ENCODE assay signal across 9 cellular contexts in genomic region chr1:173823776-173824314, GRCh38. TPM values are rescaled to one million over a fixed set of nuclear protein-coding genes. Genes with fewer than 3 reads are reported as not detected.
DNase-seq lines count a peak whose midpoint lies in the region; ATAC-seq, FAIRE-seq and TF ChIP-seq lines count a peak whose summit lies in the region.
"Had no signal": no experiment of that assay in that cellular context is flagged by ENCODE, and none has a peak within 500 bp of the region (broad histone marks: within the 10 kb centered on the region; RNA-seq: fewer than 3 reads in every experiment).

No MANE protein-coding gene starts in this region.

- H3K9ac ChIP-seq in skeletal muscle satellite cell (ENCODE audit: low read depth, low read length), result peak overlapping the region; percentile 94

- TF ChIP-seq CTCF in fibroblast of villous mesenchyme (IDR thresholded peaks at IDR 0.05; ENCODE audit: insufficient read depth, low read depth, low read length), result no peak

- H3K27ac ChIP-seq in SJSA1, result peak overlapping the region; percentile 90

- H3K9me3 ChIP-seq in SJSA1 (replicated peaks), result no peaks in the 10 kb centered on the region
- H3K9me3 ChIP-seq in skeletal muscle satellite cell (replicated peaks; ENCODE audit: low read length), result no peaks in the 10 kb centered on the region

- H3K4me1 ChIP-seq in SJSA1 (replicated peaks) (peaks cover 15% of the 10 kb centered on the region; the same call in 1 of the 2 replicates), skeletal muscle satellite cell (ENCODE audit: control insufficient read depth, insufficient read depth, low read length) (peaks cover 20% of the 10 kb centered on the region)

- FAIRE-seq in RCC 7860 (lab: Jason Lieb, UNC), result no peak
- FAIRE-seq: islet of Langerhans had no signal

- H3K36me3 ChIP-seq in SJSA1 (peaks cover 40% of the 10 kb centered on the region), skeletal muscle satellite cell (ENCODE audit: insufficient read depth, low read length) (peaks cover 10% of the 10 kb centered on the region)

- DNase-seq in SIG-M5 (lab: John Stamatoyannopoulos, UW) (peak; percentile 56), SIG-M5 treated with dmso at 0.1 percent for 504 hours (lab: John Stamatoyannopoulos, UW; ENCODE audit: unreplicated experiment) (no peak), SJSA1 (ENCODE audit: low read depth in 1 of 2, low spot score in 2 of 2) (no peak), fibroblast of villous mesenchyme (ENCODE audit: low read depth) (no peak), NOMO-1 treated with DMSO at 0.1 percent for 48 hours (lab: John Stamatoyannopoulos, UW; ENCODE audit: unreplicated experiment) (no peak), RCC 7860 (ENCODE audit: low spot score) (no peak)

- no peaks in the 10 kb centered on the region for H3K27me3 ChIP-seq in SJSA1 (replicated peaks)
- H3K27me3 ChIP-seq in skeletal muscle satellite cell (ENCODE audit: control insufficient read depth, insufficient read depth, low read length), result no peaks in the 10 kb centered on the region

- peak; percentile 45 for ATAC-seq in HG02759 (IDR thresholded peaks at IDR 0.05; ENCODE audit: unreplicated experiment)

- H3K4me2 ChIP-seq in skeletal muscle satellite cell (ENCODE audit: low read length), result peak overlapping the region; percentile 86

- peak overlapping the region; percentile 55 for H3K4me3 ChIP-seq in SJSA1
- H3K4me3 ChIP-seq in fibroblast of villous mesenchyme (ENCODE audit: low read depth, low read length), result peak overlapping the region; percentile 78
- peak overlapping the region; percentile 87 for H3K4me3 ChIP-seq in skeletal muscle satellite cell (ENCODE audit: low read length)

RNA-seq across cellular contexts. Expression of gene DARS2, which starts 0.6 kb away (rescaled TPM):
- total RNA-seq in SJSA1 (2014; rRNA removed; shearing (Covaris generic)), result 24.5 and 32.4 TPM in 2 replicates
- total RNA-seq in fibroblast of villous mesenchyme, result 20.6 and 31.5 TPM in 2 replicates
- 21.5 and 24.9 TPM in 2 replicates for total RNA-seq in skeletal muscle satellite cell (2012; rRNA removed)

RNA-seq across cellular contexts. Expression of gene CENPL, which starts 0.8 kb away (rescaled TPM):
- total RNA-seq in SJSA1 (2014; rRNA removed; shearing (Covaris generic)), result 37.8 and 56.2 TPM in 2 replicates
- total RNA-seq in fibroblast of villous mesenchyme, result 11.6 and 26.3 TPM in 2 replicates
- total RNA-seq in skeletal muscle satellite cell (2012; rRNA removed), result 16.5 and 17.9 TPM in 2 replicates

RNA-seq across cellular contexts. Expression of gene GAS5, which starts 43.9 kb away (rescaled TPM):
- 277 and 312 TPM in 2 replicates for total RNA-seq in SJSA1 (2014; rRNA removed; shearing (Covaris generic))
- 277 and 367 TPM in 2 replicates for total RNA-seq in fibroblast of villous mesenchyme
- 382 and 484 TPM in 2 replicates for total RNA-seq in skeletal muscle satellite cell (2012; rRNA removed)

RNA-seq across cellular contexts. Expression of gene ZBTB37, which starts 44.3 kb away (rescaled TPM):
- 3.0 and 4.8 TPM in 2 replicates for total RNA-seq in SJSA1 (2014; rRNA removed; shearing (Covaris generic))
- 5.5 and 7.3 TPM in 2 replicates for total RNA-seq in fibroblast of villous mesenchyme
- total RNA-seq in skeletal muscle satellite cell (2012; rRNA removed), result 4.8 and 5.0 TPM in 2 replicates
